1 cellular context compared by ENCODE assay signal in the genomic region with DNA sequence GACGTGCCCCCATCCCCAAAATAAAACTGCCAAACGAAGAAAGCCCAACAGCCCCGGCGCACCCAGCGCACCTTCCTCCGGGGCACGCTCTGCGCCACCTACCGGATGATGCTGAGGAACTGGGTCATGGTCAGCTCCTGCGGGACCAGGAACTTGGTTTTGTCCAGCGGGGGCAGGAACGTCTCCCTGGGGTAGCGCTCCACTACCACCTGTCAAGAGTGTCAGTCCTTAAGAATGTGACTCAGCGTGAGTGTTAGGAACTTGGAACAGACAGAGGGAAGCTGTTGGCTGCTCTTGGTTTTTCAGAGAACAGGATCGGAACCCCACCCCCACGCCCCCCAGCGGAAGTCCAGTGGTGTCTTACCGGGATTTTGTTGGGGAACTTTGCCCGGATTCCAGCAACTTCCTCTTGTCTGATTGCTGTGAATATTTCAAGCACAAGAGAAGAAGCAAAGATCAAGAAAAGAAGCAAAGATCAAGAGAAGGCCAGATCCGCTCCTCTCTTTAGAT.
TF ChIP-seq lines count a peak whose summit lies in the region.

No MANE protein-coding gene starts in this region.

TF ChIP-seq in H1, 55 proteins besides CTCF, POLR2A, EP300 and RAD21:
- TF ChIP-seq CREB1 (IDR thresholded peaks at IDR 0.05), result peak; percentile 31; the same call in 1 of the 2 replicates
- TF ChIP-seq KDM4A (IDR thresholded peaks at IDR 0.05; ENCODE audit: low read depth, low read length, severe bottlenecking), result peak; percentile 80
- TF ChIP-seq, protein P1, sequence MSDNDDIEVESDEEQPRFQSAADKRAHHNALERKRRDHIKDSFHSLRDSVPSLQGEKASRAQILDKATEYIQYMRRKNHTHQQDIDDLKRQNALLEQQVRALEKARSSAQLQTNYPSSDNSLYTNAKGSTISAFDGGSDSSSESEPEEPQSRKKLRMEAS (IDR thresholded peaks at IDR 0.05), result 0 out of 2 replicates have a peak, but pooled peaks have one; percentile 32
- no peak for TF ChIP-seq EZH2 (IDR thresholded peaks at IDR 0.05; ENCODE audit: low read depth, low read length, severe bottlenecking)
- TF ChIP-seq ASH2L (IDR thresholded peaks at IDR 0.05; ENCODE audit: low read length), result peak; percentile 27
- TF ChIP-seq HDAC2 (IDR thresholded peaks at IDR 0.05; ENCODE audit: borderline replicate concordance in 1 of 2, low read depth in 2 of 2, low read length in 2 of 2), result 0 out of 4 replicates have a peak, but pooled peaks of 1 of the 2 experiments have one; percentile 74
- TF ChIP-seq SAP30 (IDR thresholded peaks at IDR 0.05; ENCODE audit: insufficient read depth, insufficient replicate concordance, low read length), result peak; percentile 82
- TF ChIP-seq SIN3A (conservative IDR thresholded peaks at IDR 0.05 in 1 of 2, IDR thresholded peaks at IDR 0.05 in 1 of 2; ENCODE audit: low read depth in 1 of 2, low read length in 2 of 2), result peak in 1 of 2 experiments; percentile 86; a peak in 2 of 4 replicates
- no peak for TF ChIP-seq TAF7 (optimal IDR thresholded peaks at IDR 0.05; ENCODE audit: borderline replicate concordance, low read depth, low read length)
- no peak for TF ChIP-seq SIX5 (IDR thresholded peaks at IDR 0.05; ENCODE audit: low read depth, low read length)
- TF ChIP-seq SP1 (IDR thresholded peaks at IDR 0.05; ENCODE audit: low read depth, low read length), result no peak
